Comparison of ENCODE assay signal across 8 cellular contexts in the genomic region with DNA sequence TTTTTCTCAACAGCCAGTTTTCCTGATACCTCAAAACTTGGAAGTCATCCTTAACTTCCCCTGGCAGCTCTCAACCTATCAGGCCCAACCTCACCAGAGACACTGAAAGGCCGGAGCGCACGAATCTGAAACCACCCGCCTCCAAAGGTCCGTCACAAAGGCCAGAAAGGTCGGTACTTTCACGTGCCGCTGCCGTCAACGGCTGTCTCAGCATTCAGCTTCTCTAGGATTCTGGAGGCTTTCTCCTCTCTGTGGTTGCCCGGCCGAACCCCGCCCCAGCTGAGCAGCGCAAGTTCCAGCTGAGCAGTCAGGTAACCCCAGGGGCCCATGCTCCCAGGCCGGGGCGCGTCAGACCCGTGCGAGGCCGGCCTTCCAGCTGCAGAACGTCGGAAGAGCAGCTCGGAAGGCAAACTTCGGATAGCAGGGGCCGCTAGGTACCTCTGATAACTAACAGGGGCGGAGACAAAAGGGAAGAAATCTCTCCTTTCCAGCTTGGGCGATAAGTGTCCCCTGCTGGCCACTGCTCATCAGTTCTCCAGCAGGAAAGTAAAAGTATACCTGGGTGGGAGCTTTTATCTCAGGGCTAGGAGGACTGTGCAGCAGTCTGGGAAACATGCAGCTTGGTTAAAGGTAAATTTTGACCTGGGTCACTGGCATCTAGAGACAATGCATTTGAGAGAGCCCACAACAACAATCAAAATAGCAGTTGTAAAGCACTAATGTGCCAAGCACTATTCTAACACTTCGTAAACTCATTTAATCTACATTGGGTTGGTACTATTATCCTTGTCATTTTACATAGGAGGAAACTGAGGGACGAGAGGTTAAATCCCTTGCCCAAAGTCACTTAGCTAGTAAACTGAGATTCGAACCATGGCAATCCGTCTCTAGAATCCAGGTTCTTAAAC. TPM values are rescaled to one million over a fixed set of nuclear protein-coding genes. Genes with fewer than 3 reads are reported as not detected.
DNase-seq lines count a peak whose midpoint lies in the region; ATAC-seq and TF ChIP-seq lines count a peak whose summit lies in the region.

No MANE protein-coding gene starts in this region.

- POLR2A ChIA-PET in AG04450 (lab: Yijun Ruan, JAX): interaction anchor here (0.8 to 1.4 kb wide), 6 partner anchors 16 to 540 kb away, joined by 3 to 6 read pairs (median 4); partner anchors contain the start of genes TRIM27, ZKSCAN8 and ZSCAN12

- no peaks in the 10 kb centered on the region for H3K27me3 Mint-ChIP-seq in nephron progenitor cell (ENCODE audit: low read depth, poor library complexity)

- H3K36me3 ChIP-seq in upper lobe of left lung: peaks cover 0 to 45% (median 4%) of the 10 kb centered on the region in 4 donors

- peak in 1 of 4 donors; percentile 52 for TF ChIP-seq POLR2A in upper lobe of left lung (IDR thresholded peaks at IDR 0.05)

- WGBS in upper lobe of left lung, 2 donors: 28 to 29% methylated on average over 21 to 31 of the region's 31 CpGs

- H3K27me3 ChIP-seq in AG04450 (ENCODE audit: control insufficient read depth, insufficient read depth, low read length) (no peaks in the 10 kb centered on the region), upper lobe of left lung (no peaks in the 10 kb centered on the region)

- peaks cover 8 to 19% (median 11%) of the 10 kb centered on the region in 4 donors for H3K4me1 ChIP-seq in upper lobe of left lung

- H3K4me3 ChIP-seq in AG04450 (ENCODE audit: low read depth, low read length) (peak overlapping the region; percentile 57), upper lobe of left lung (peak overlapping the region in 3 of 4 donors; percentile 35 to 53 (median 51))

- ATAC-seq in GM18511 (IDR thresholded peaks at IDR 0.05; ENCODE audit: unreplicated experiment) (peak; percentile 97), HG02981 (IDR thresholded peaks at IDR 0.05; ENCODE audit: unreplicated experiment) (peak; percentile 86), upper lobe of left lung (ENCODE audit: low FRiP score in 2 of 2) (peak; percentile 98 to 99)

- H3K27ac Mint-ChIP-seq in nephron progenitor cell: peak overlapping the region; percentile 91

- H3K36me3 Mint-ChIP-seq in nephron progenitor cell (ENCODE audit: low read depth): peaks cover 98% of the 10 kb centered on the region

- H3K27ac ChIP-seq in AG04450 (ENCODE audit: low read depth, low read length) (peak overlapping the region; percentile 66), upper lobe of left lung (peak overlapping the region; percentile 51 to 76 (median 67))

- H3K9me3 Mint-ChIP-seq in nephron progenitor cell: peaks cover 38% of the 10 kb centered on the region

- no peak for TF ChIP-seq EP300 in upper lobe of left lung (IDR thresholded peaks at IDR 0.05)

- CTCF ChIA-PET in AG04450 (lab: Charles Lee): interaction anchor here (0.6 to 3.7 kb wide), 13 partner anchors 10 to 278 kb away, joined by 3 to 26 read pairs (median 4); partner anchors contain the start of genes ZKSCAN4, ZSCAN12, ZSCAN16 and ZSCAN23

- peak overlapping the region; percentile 81 for H3K4me3 Mint-ChIP-seq in nephron progenitor cell

- peak; percentile 63 for TF ChIP-seq CTCF in AG04450 (IDR thresholded peaks at IDR 0.05; ENCODE audit: low read depth, low read length)
- peak; percentile 45 for TF ChIP-seq CTCF in nephron progenitor cell (IDR thresholded peaks at IDR 0.05)
- peak in 5 of 6 experiments; percentile 26 to 55 (median 33) for TF ChIP-seq CTCF in upper lobe of left lung (IDR thresholded peaks at IDR 0.05)

- peak; percentile 65 for DNase-seq in AG04450 (ENCODE audit: low read depth, low spot score)
- peak; percentile 37 for DNase-seq in NCI-H345 (lab: John Stamatoyannopoulos, UW)
- peak; percentile 26 for DNase-seq in activated naive CD4-positive, alpha-beta T cell treated with anti-CD3 and anti-CD28 coated beads, Interleukin-2, amount 50 U/mL, for 16 hours
- peak; percentile 51 for DNase-seq in globus pallidus (ENCODE audit: low spot score)
- DNase-seq in nephron progenitor cell: peak; percentile 80
- DNase-seq in upper lobe of left lung: peak; percentile 91 to 94

- H3K9me3 ChIP-seq in AG04450 (ENCODE audit: control insufficient read depth, insufficient read depth, low read length): peaks cover 5% of the 10 kb centered on the region
- no peaks in the 10 kb centered on the region for H3K9me3 ChIP-seq in upper lobe of left lung

- peaks cover 45% of the 10 kb centered on the region for H3K4me1 Mint-ChIP-seq in nephron progenitor cell

RNA-seq across cellular contexts. Expression of gene ZSCAN12, which starts 16.1 kb away (rescaled TPM):
- 4.0 and 5.5 TPM in 2 replicates for polyA plus RNA-seq in AG04450 (2011; rRNA removed)
- polyA minus RNA-seq in AG04450 (2011; rRNA and poly(A)+ RNA removed): 6.1 and 8.2 TPM in 2 replicates
- 10 to 100 TPM in 1 of 6 donors, 1 to 10 TPM in 5; 2.6 to 10.5 (median 5.3) TPM for total RNA-seq in upper lobe of left lung

RNA-seq across cellular contexts. Expression of gene ZKSCAN3, which starts 33.7 kb away (rescaled TPM):
- polyA plus RNA-seq in AG04450 (2011; rRNA removed): 4.7 and 6.0 TPM in 2 replicates
- 5.4 and 6.3 TPM in 2 replicates for polyA minus RNA-seq in AG04450 (2011; rRNA and poly(A)+ RNA removed)
- total RNA-seq in upper lobe of left lung: 10 to 100 TPM in 1 of 6 donors, 1 to 10 TPM in 5; 2.6 to 10.5 (median 5.6) TPM

RNA-seq across cellular contexts. Expression of gene ZSCAN31, which starts 47.5 kb away (rescaled TPM):
- 5.0 TPM in 2 replicates for polyA plus RNA-seq in AG04450 (2011; rRNA removed)
- 7.8 and 13.7 TPM in 2 replicates for polyA minus RNA-seq in AG04450 (2011; rRNA and poly(A)+ RNA removed)
- 10 to 100 TPM; 11.5 to 33.5 (median 18.6) TPM for total RNA-seq in upper lobe of left lung

RNA-seq across cellular contexts. Expression of gene ZSCAN23, which starts 59.8 kb away (rescaled TPM):
- polyA plus RNA-seq in AG04450 (2011; rRNA removed): 3.5 and 4.6 TPM in 2 replicates
- 7.1 and 7.5 TPM in 2 replicates for polyA minus RNA-seq in AG04450 (2011; rRNA and poly(A)+ RNA removed)
- 1 to 10 TPM in 4 of 6 donors, under 1 TPM in 2; 0.91 to 6.3 (median 1.6) TPM for total RNA-seq in upper lobe of left lung

Comparison
In these comparisons a context has a peak if more than half of its experiments do, and no peak if none do; other contexts are left out.
1. Peak in every context shown above with its lines: DNase-seq, ATAC-seq, H3K4me3 ChIP-seq and H3K27ac ChIP-seq.
2. DNase-seq: peak in every context shown above with its lines; median percentile 92 in upper lobe of left lung; 80 in nephron progenitor cell; 65 in AG04450; 51 in globus pallidus; 37 in NCI-H345; 26 in activated naive CD4-positive, alpha-beta T cell treated with anti-CD3 and anti-CD28 coated beads, Interleukin-2, amount 50 U/mL, for 16 hours.